Comparison of ENCODE assay signal across 1 cellular context in genomic region chr7:65981965-65982792, GRCh38.
TF ChIP-seq lines count a peak whose summit lies in the region.

Gene GUSB (minus strand): TSS chr7:65982213. CDS start chr7:65982183, 30 bp downstream.

TF ChIP-seq in GM12878, 131 proteins besides CTCF, POLR2A, EP300 and RAD21 (continued from another document and continues in another):
- TF ChIP-seq ELK1 (IDR thresholded peaks at IDR 0.05; ENCODE audit: low read depth, low read length) (peak; percentile 34; the same call in 1 of the 2 replicates), SRF (IDR thresholded peaks at IDR 0.05; ENCODE audit: low read depth in 2 of 2, low read length in 2 of 2) (0 out of 4 replicates have a peak, but pooled peaks of 1 of the 2 experiments have one; percentile 35), USF2 (IDR thresholded peaks at IDR 0.05; ENCODE audit: borderline replicate concordance, low read depth, low read length) (peak; percentile 51), HDAC2 (IDR thresholded peaks at IDR 0.05) (no peak), PKNOX1 (IDR thresholded peaks at IDR 0.05) (no peak), RUNX3 (IDR thresholded peaks at IDR 0.05; ENCODE audit: low read length) (no peak; the same call in 1 of the 2 replicates), TAF1 (IDR thresholded peaks at IDR 0.05; ENCODE audit: borderline replicate concordance, low read depth, low read length) (peak; percentile 89; the same call in 1 of the 2 replicates), GATAD2B (conservative IDR thresholded peaks at IDR 0.05; ENCODE audit: low read depth) (peak; percentile 94), EED (IDR thresholded peaks at IDR 0.05; ENCODE audit: low read depth) (peak; percentile 4; the same call in 1 of the 2 replicates), JUND (IDR thresholded peaks at IDR 0.05; ENCODE audit: low read depth, low read length) (no peak), JUNB (IDR thresholded peaks at IDR 0.05) (no peak), WRNIP1 (IDR thresholded peaks at IDR 0.05; ENCODE audit: borderline replicate concordance, low read depth, low read length) (no peak), ZBTB40 (IDR thresholded peaks at IDR 0.05; ENCODE audit: borderline replicate concordance) (no peak), TCF7 (IDR thresholded peaks at IDR 0.05; ENCODE audit: borderline replicate concordance) (no peak), BCL3 (IDR thresholded peaks at IDR 0.05; ENCODE audit: borderline replicate concordance, insufficient read depth, low read depth, low read length, poor library complexity, severe bottlenecking) (no peak), RAD51 (IDR thresholded peaks at IDR 0.05) (peak; percentile 53; the same call in 1 of the 2 replicates), CHD2 (IDR thresholded peaks at IDR 0.05; ENCODE audit: borderline replicate concordance, low read depth, low read length) (0 out of 2 replicates have a peak, but pooled peaks have one; percentile 58), CBX3 (IDR thresholded peaks at IDR 0.05; ENCODE audit: borderline replicate concordance, low read depth) (no peak), BCLAF1 (IDR thresholded peaks at IDR 0.05) (no peak), SMARCA5 (IDR thresholded peaks at IDR 0.05) (0 out of 2 replicates have a peak, but pooled peaks have one; percentile 52), MTA3 (IDR thresholded peaks at IDR 0.05; ENCODE audit: borderline replicate concordance, low read length) (no peak), RCOR1 (conservative IDR thresholded peaks at IDR 0.05; ENCODE audit: low read depth, low read length) (no peak), ASH2L (IDR thresholded peaks at IDR 0.05; ENCODE audit: borderline replicate concordance, low read depth) (no peak), FOXM1 (IDR thresholded peaks at IDR 0.05; ENCODE audit: low read depth, low read length) (no peak), NFIC (IDR thresholded peaks at IDR 0.05; ENCODE audit: low read depth, low read length) (no peak), CREM (IDR thresholded peaks at IDR 0.05; ENCODE audit: low read depth) (peak; percentile 99), TCF12 (IDR thresholded peaks at IDR 0.05; ENCODE audit: low read depth, low read length) (0 out of 2 replicates have a peak, but pooled peaks have one; percentile 44), KLF5 (IDR thresholded peaks at IDR 0.05; ENCODE audit: partially characterized antibody) (peak; percentile 56), RBBP5 (conservative IDR thresholded peaks at IDR 0.05) (no peak), NFYA (IDR thresholded peaks at IDR 0.05; ENCODE audit: borderline replicate concordance, low read depth, low read length) (no peak), SMAD5 (IDR thresholded peaks at IDR 0.05; ENCODE audit: low read depth) (no peak; the same call in 1 of the 2 replicates), ESRRA (IDR thresholded peaks at IDR 0.05; ENCODE audit: low read length) (no peak), PAX8 (IDR thresholded peaks at IDR 0.05) (no peak), BMI1 (IDR thresholded peaks at IDR 0.05; ENCODE audit: borderline replicate concordance) (no peak), NRF1 (conservative IDR thresholded peaks at IDR 0.05; ENCODE audit: low read depth, low read length) (no peak), CREB1 (IDR thresholded peaks at IDR 0.05; ENCODE audit: low read depth) (peak; percentile 99), ZNF384 (IDR thresholded peaks at IDR 0.05; ENCODE audit: borderline replicate concordance, low read depth, low read length) (no peak), EGR1 (IDR thresholded peaks at IDR 0.05; ENCODE audit: borderline replicate concordance in 1 of 2, low read depth in 2 of 2, low read length in 2 of 2) (peak; percentile 9 to 65; a peak in 2 of 3 replicates), STAT3 (IDR thresholded peaks at IDR 0.05; ENCODE audit: low read depth, low read length) (no peak), TBL1XR1 (IDR thresholded peaks at IDR 0.05; ENCODE audit: low read depth, low read length) (peak; percentile 47; the same call in 1 of the 2 replicates), GABPA (IDR thresholded peaks at IDR 0.05; ENCODE audit: low read depth) (no peak), RB1 (IDR thresholded peaks at IDR 0.05; ENCODE audit: borderline replicate concordance) (peak; percentile 98; the same call in 1 of the 2 replicates), MEF2A (IDR thresholded peaks at IDR 0.05; ENCODE audit: insufficient read depth, low read depth, low read length) (0 out of 2 replicates have a peak, but pooled peaks have one; percentile 33), SREBF2 (IDR thresholded peaks at IDR 0.05; ENCODE audit: low read length) (no peak)
- TF ChIP-seq, protein P1, sequence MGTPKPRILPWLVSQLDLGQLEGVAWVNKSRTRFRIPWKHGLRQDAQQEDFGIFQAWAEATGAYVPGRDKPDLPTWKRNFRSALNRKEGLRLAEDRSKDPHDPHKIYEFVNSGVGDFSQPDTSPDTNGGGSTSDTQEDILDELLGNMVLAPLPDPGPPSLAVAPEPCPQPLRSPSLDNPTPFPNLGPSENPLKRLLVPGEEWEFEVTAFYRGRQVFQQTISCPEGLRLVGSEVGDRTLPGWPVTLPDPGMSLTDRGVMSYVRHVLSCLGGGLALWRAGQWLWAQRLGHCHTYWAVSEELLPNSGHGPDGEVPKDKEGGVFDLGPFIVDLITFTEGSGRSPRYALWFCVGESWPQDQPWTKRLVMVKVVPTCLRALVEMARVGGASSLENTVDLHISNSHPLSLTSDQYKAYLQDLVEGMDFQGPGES (IDR thresholded peaks at IDR 0.05) = no peak
- TF ChIP-seq, protein P2, sequence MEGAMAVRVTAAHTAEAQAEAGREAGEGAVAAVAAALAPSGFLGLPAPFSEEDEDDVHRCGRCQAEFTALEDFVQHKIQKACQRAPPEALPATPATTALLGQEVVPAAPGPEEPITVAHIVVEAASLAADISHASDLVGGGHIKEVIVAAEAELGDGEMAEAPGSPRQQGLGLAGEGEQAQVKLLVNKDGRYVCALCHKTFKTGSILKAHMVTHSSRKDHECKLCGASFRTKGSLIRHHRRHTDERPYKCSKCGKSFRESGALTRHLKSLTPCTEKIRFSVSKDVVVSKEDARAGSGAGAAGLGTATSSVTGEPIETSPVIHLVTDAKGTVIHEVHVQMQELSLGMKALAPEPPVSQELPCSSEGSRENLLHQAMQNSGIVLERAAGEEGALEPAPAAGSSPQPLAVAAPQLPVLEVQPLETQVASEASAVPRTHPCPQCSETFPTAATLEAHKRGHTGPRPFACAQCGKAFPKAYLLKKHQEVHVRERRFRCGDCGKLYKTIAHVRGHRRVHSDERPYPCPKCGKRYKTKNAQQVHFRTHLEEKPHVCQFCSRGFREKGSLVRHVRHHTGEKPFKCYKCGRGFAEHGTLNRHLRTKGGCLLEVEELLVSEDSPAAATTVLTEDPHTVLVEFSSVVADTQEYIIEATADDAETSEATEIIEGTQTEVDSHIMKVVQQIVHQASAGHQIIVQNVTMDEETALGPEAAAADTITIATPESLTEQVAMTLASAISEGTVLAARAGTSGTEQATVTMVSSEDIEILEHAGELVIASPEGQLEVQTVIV (IDR thresholded peaks at IDR 0.05; ENCODE audit: borderline replicate concordance, partially characterized antibody) = peak; percentile 99
- TF ChIP-seq, protein P3, sequence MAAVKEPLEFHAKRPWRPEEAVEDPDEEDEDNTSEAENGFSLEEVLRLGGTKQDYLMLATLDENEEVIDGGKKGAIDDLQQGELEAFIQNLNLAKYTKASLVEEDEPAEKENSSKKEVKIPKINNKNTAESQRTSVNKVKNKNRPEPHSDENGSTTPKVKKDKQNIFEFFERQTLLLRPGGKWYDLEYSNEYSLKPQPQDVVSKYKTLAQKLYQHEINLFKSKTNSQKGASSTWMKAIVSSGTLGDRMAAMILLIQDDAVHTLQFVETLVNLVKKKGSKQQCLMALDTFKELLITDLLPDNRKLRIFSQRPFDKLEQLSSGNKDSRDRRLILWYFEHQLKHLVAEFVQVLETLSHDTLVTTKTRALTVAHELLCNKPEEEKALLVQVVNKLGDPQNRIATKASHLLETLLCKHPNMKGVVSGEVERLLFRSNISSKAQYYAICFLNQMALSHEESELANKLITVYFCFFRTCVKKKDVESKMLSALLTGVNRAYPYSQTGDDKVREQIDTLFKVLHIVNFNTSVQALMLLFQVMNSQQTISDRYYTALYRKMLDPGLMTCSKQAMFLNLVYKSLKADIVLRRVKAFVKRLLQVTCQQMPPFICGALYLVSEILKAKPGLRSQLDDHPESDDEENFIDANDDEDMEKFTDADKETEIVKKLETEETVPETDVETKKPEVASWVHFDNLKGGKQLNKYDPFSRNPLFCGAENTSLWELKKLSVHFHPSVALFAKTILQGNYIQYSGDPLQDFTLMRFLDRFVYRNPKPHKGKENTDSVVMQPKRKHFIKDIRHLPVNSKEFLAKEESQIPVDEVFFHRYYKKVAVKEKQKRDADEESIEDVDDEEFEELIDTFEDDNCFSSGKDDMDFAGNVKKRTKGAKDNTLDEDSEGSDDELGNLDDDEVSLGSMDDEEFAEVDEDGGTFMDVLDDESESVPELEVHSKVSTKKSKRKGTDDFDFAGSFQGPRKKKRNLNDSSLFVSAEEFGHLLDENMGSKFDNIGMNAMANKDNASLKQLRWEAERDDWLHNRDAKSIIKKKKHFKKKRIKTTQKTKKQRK (IDR thresholded peaks at IDR 0.05; ENCODE audit: low read depth, low read length) = no peak
